Comparison of ENCODE assay signal across 10 cellular contexts in genomic region chr3:50264964-50265485, GRCh38. TPM values are rescaled to one million over a fixed set of nuclear protein-coding genes. Genes with fewer than 3 reads are reported as not detected.
DNase-seq lines count a peak whose midpoint lies in the region; ATAC-seq and TF ChIP-seq lines count a peak whose summit lies in the region.
"Had no signal": no experiment of that assay in that cellular context is flagged by ENCODE, and none has a peak within 500 bp of the region (broad histone marks: within the 10 kb centered on the region; RNA-seq: fewer than 3 reads in every experiment).

No MANE protein-coding gene starts in this region.

- H3K4me1 ChIP-seq in RWPE2 (ENCODE audit: insufficient read depth, poor library complexity, severe bottlenecking), result peaks cover 29% of the 10 kb centered on the region
- peaks cover 12 to 32% of the 10 kb centered on the region in 2 donors for H3K4me1 ChIP-seq in esophagus (ENCODE audit: control insufficient read depth in 2 of 2, insufficient read depth in 2 of 2, low read length in 1 of 2)
- H3K4me1 ChIP-seq in neural progenitor cell, result peaks cover 64% of the 10 kb centered on the region
- H3K4me1 ChIP-seq in urinary bladder (ENCODE audit: insufficient read depth), result peaks cover 5% of the 10 kb centered on the region

- DNase-seq in RWPE2 (ENCODE audit: low spot score) (no peak), neural progenitor cell (ENCODE audit: low spot score) (no peak), mucosa of gallbladder (ENCODE audit: low spot score) (no peak)
- no peak for DNase-seq in stimulated activated CD4-positive, alpha-beta T cell treated with anti-CD3 and anti-CD28 coated beads, Interleukin-2, amount 100 ng/mL, for 48 hours
- DNase-seq: activated naive CD4-positive, alpha-beta T cell; NCI-H748 treated with DMSO at 0.1 percent for 48 hours had no signal

- H3F3A ChIP-seq in neural progenitor cell (ENCODE audit: low read depth), result peaks cover 55% of the 10 kb centered on the region

- ATAC-seq in RWPE2 (ENCODE audit: low read depth) (peak; percentile 2; the same call in 2 of the 3 replicates), HG03571 (IDR thresholded peaks at IDR 0.05; ENCODE audit: unreplicated experiment) (no peak)

- WGBS in esophagus, 2 donors, result 65 to 66% methylated on average over 7 of the region's 7 CpGs
- 59% methylated on average over 7 of the region's 7 CpGs for WGBS in urinary bladder

- H3K9me3 ChIP-seq in RWPE2 (ENCODE audit: severe bottlenecking) (no peaks in the 10 kb centered on the region), esophagus (ENCODE audit: control insufficient read depth in 2 of 2, insufficient read depth in 1 of 2, low read depth in 1 of 2, low read length in 1 of 2) (no peaks in the 10 kb centered on the region), neural progenitor cell (ENCODE audit: low read depth) (no peaks in the 10 kb centered on the region)

- peak overlapping the region; percentile 98 for H3K27ac Mint-ChIP-seq in neural progenitor cell

- peak overlapping the region; percentile 69 for H3K4me3 Mint-ChIP-seq in neural progenitor cell

- H3K27ac ChIP-seq in RWPE2 (ENCODE audit: poor library complexity, severe bottlenecking), result peak overlapping the region; percentile 93
- peak overlapping the region; percentile 84 to 88 for H3K27ac ChIP-seq in esophagus (ENCODE audit: low read depth in 2 of 2, low read length in 1 of 2)
- H3K27ac ChIP-seq in neural progenitor cell, result peak overlapping the region; percentile 66
- H3K27ac ChIP-seq in urinary bladder (ENCODE audit: low read depth), result peak overlapping the region; percentile 78

- peak overlapping the region; percentile 70 for H3K4me2 ChIP-seq in neural progenitor cell

- H3K27me3 ChIP-seq in RWPE2 (ENCODE audit: insufficient read depth, poor library complexity, severe bottlenecking), result no peaks in the 10 kb centered on the region
- H3K27me3 ChIP-seq in esophagus (ENCODE audit: control insufficient read depth in 1 of 2, insufficient read depth in 2 of 2, low read length in 2 of 2), result no peaks in the 10 kb centered on the region
- H3K27me3 ChIP-seq in neural progenitor cell, result no peaks in the 10 kb centered on the region

- no peaks in the 10 kb centered on the region for H3K79me2 ChIP-seq in neural progenitor cell (ENCODE audit: low read depth)

- no peak for TF ChIP-seq CTCF in RWPE2 (IDR thresholded peaks at IDR 0.05; ENCODE audit: poor library complexity, severe bottlenecking)
- TF ChIP-seq CTCF in neural progenitor cell (IDR thresholded peaks at IDR 0.05), result no peak

- no peak overlapping the region for H3K9ac ChIP-seq in neural progenitor cell

- peaks cover 77% of the 10 kb centered on the region for H3K4me1 Mint-ChIP-seq in neural progenitor cell

- H3K9me3 Mint-ChIP-seq in neural progenitor cell, result no peaks in the 10 kb centered on the region

- no peaks in the 10 kb centered on the region for H4K20me1 ChIP-seq in neural progenitor cell (ENCODE audit: low read depth)

- peaks cover 13% of the 10 kb centered on the region for H3K27me3 Mint-ChIP-seq in neural progenitor cell (ENCODE audit: insufficient read depth, low read depth)

- H3K36me3 ChIP-seq in RWPE2 (ENCODE audit: low read depth), result no peaks in the 10 kb centered on the region
- no peaks in the 10 kb centered on the region for H3K36me3 ChIP-seq in esophagus (ENCODE audit: control insufficient read depth in 2 of 2, insufficient read depth in 2 of 2, low read length in 1 of 2)
- H3K36me3 ChIP-seq in neural progenitor cell, result no peaks in the 10 kb centered on the region
- H3K36me3 ChIP-seq in urinary bladder (ENCODE audit: insufficient read depth), result no peaks in the 10 kb centered on the region

- no peaks in the 10 kb centered on the region for H3K36me3 Mint-ChIP-seq in neural progenitor cell

- H2AFZ ChIP-seq in neural progenitor cell (replicated peaks), result no peak overlapping the region

- H3K4me3 ChIP-seq in RWPE2 (ENCODE audit: severe bottlenecking) (no peak overlapping the region), esophagus (ENCODE audit: low read depth in 1 of 2, low read length in 2 of 2) (no peak overlapping the region), neural progenitor cell (no peak overlapping the region), urinary bladder (ENCODE audit: low read depth, low read length) (no peak overlapping the region)
- H3K4me3 ChIP-seq: K562 had no signal

RNA-seq across cellular contexts. Expression of gene SEMA3B, which starts 3.9 kb away (rescaled TPM):
- polyA plus RNA-seq in esophagus, result 1 to 10 TPM; 5.2 to 7.8 TPM
- total RNA-seq in neural progenitor cell (ENCODE audit: low replicate concordance), result 0.80 and 8.6 TPM in 2 replicates
- total RNA-seq in urinary bladder, result 63.4 TPM
- polyA plus RNA-seq in urinary bladder, result 35.5 TPM
- 87.0 TPM for total RNA-seq in mucosa of gallbladder

RNA-seq across cellular contexts. Expression of gene LSMEM2, which starts 13.9 kb away (rescaled TPM):
- polyA plus RNA-seq in esophagus (under 1 TPM; 0.07 to 0.16 TPM), urinary bladder (0.39 TPM)
- total RNA-seq in neural progenitor cell (ENCODE audit: low replicate concordance) (0.37 TPM in 1 of 2 replicates, not detected in the other), urinary bladder (0.79 TPM), mucosa of gallbladder (0.95 TPM)
- total RNA-seq: K562 had no signal
- polyA plus RNA-seq: K562 had no signal

RNA-seq across cellular contexts. Expression of gene IFRD2, which starts 27.2 kb away (rescaled TPM):
- polyA plus RNA-seq in esophagus (10 to 100 TPM; 65.6 to 69.5 TPM), urinary bladder (52.9 TPM)
- total RNA-seq in neural progenitor cell (ENCODE audit: low replicate concordance) (26.4 and 45.6 TPM in 2 replicates), urinary bladder (19.5 TPM), mucosa of gallbladder (74.8 TPM)

RNA-seq across cellular contexts. Expression of gene GNAI2, which starts 29.0 kb away (rescaled TPM):
- polyA plus RNA-seq in esophagus, result 10 to 100 TPM; 52.2 to 61.8 TPM
- 249 and 321 TPM in 2 replicates for total RNA-seq in neural progenitor cell (ENCODE audit: low replicate concordance)
- total RNA-seq in urinary bladder, result 96.3 TPM
- polyA plus RNA-seq in urinary bladder, result 263 TPM
- 261 TPM for total RNA-seq in mucosa of gallbladder

RNA-seq across cellular contexts. Expression of gene HYAL3, which starts 34.2 kb away (rescaled TPM):
- 1 to 10 TPM; 3.4 to 5.1 TPM for polyA plus RNA-seq in esophagus
- total RNA-seq in neural progenitor cell (ENCODE audit: low replicate concordance), result 2.2 and 4.9 TPM in 2 replicates
- 2.9 TPM for total RNA-seq in urinary bladder
- 3.0 TPM for polyA plus RNA-seq in urinary bladder
- 7.8 TPM for total RNA-seq in mucosa of gallbladder
